17 cellular contexts compared by ENCODE assay signal in genomic region chr22:29738118-29738815, GRCh38. TPM values are rescaled to one million over a fixed set of nuclear protein-coding genes. Genes with fewer than 3 reads are reported as not detected.
DNase-seq lines count a peak whose midpoint lies in the region; ATAC-seq and TF ChIP-seq lines count a peak whose summit lies in the region.
"Had no signal": no experiment of that assay in that cellular context is flagged by ENCODE, and none has a peak within 500 bp of the region (broad histone marks: within the 10 kb centered on the region; RNA-seq: fewer than 3 reads in every experiment).

No MANE protein-coding gene starts in this region.

- POLR2A ChIA-PET in RWPE1 (lab: Yijun Ruan, JAX; ENCODE audit: low non-redundant PET): no interaction called here

- no peak overlapping the region for H2BK15ac ChIP-seq in neuronal stem cell (ENCODE audit: low read length)

- no peak overlapping the region for H2BK5ac ChIP-seq in neuronal stem cell (ENCODE audit: low read length)

- no peak overlapping the region for H3K4ac ChIP-seq in neuronal stem cell (ENCODE audit: low read length)

- H3K79me1 ChIP-seq in neuronal stem cell (ENCODE audit: low read depth, low read length): no peaks in the 10 kb centered on the region

- H3K4me2 ChIP-seq in BLaER1 (peak overlapping the region; percentile 93), osteoblast (ENCODE audit: insufficient read depth, low read length) (no peak overlapping the region), neuronal stem cell (ENCODE audit: insufficient read depth, low read length, poor library complexity, severe bottlenecking) (no peak overlapping the region)

- TF ChIP-seq CTCF in RWPE1 (conservative IDR thresholded peaks at IDR 0.05; ENCODE audit: low read depth): no peak
- TF ChIP-seq CTCF in osteoblast (IDR thresholded peaks at IDR 0.05; ENCODE audit: extremely low read depth, low read depth, low read length): no peak

- H3K9me3 ChIP-seq in BLaER1: no peaks in the 10 kb centered on the region
- no peaks in the 10 kb centered on the region for H3K9me3 ChIP-seq in osteoblast (ENCODE audit: low read depth, low read length)
- H3K9me3 ChIP-seq in neuronal stem cell (replicated peaks in 1 of 2; ENCODE audit: control insufficient read depth in 2 of 2, insufficient read depth in 1 of 2, low read depth in 1 of 2, low read length in 2 of 2): no peaks in the 10 kb centered on the region
- H3K9me3 ChIP-seq: Caco-2 had no signal

- H4K20me1 ChIP-seq in BLaER1: peaks cover 13% of the 10 kb centered on the region
- H4K20me1 ChIP-seq in osteoblast (ENCODE audit: insufficient read depth, low read length): no peaks in the 10 kb centered on the region

- H3K27ac ChIP-seq in BLaER1 (peak overlapping the region; percentile 91), RWPE1 (peak overlapping the region; percentile 16), osteoblast (ENCODE audit: low read depth, low read length) (no peak overlapping the region), neuronal stem cell (replicated peaks; ENCODE audit: low read length) (no peak overlapping the region)
- H3K27ac ChIP-seq: GM23248 had no signal

- H3K27me3 ChIP-seq in BLaER1 (peaks cover 20% of the 10 kb centered on the region; the same call in 1 of the 2 replicates), osteoblast (ENCODE audit: insufficient read depth, low read length) (no peaks in the 10 kb centered on the region), neuronal stem cell (ENCODE audit: control insufficient read depth in 3 of 3, insufficient read depth in 3 of 3, low read depth in 1 of 3, low read length in 3 of 3) (no peaks in the 10 kb centered on the region)

- no peak overlapping the region for H2AFZ ChIP-seq in osteoblast (ENCODE audit: low read length)
- H2AFZ ChIP-seq in neuronal stem cell (ENCODE audit: low read length): no peak overlapping the region
- H2AFZ ChIP-seq: GM23248 had no signal

- no peak overlapping the region for H3K23ac ChIP-seq in neuronal stem cell (ENCODE audit: low read depth, low read length, poor library complexity)

- H3K18ac ChIP-seq in neuronal stem cell (ENCODE audit: low read length): no peak overlapping the region

- H3K4me3 ChIP-seq in BLaER1: peak overlapping the region; percentile 45
- no peak overlapping the region for H3K4me3 ChIP-seq in osteoblast (ENCODE audit: insufficient read depth, low read length)
- no peak overlapping the region for H3K4me3 ChIP-seq in neuronal stem cell (ENCODE audit: low read length in 2 of 2)
- H3K4me3 ChIP-seq: GM12878, GM23248 had no signal

- DNase-seq in G401 (ENCODE audit: low spot score) (peak; percentile 76), RWPE1 (ENCODE audit: low spot score) (no peak), osteoblast (ENCODE audit: insufficient read length, low spot score, missing footprints) (peak; percentile 47), neuronal stem cell (ENCODE audit: low spot score) (no peak), germinal center (ENCODE audit: low spot score) (no peak)
- DNase-seq: 8988T; Caco-2; CD4-positive, CD25-positive, alpha-beta regulatory T cell; GM23248; HCEC 1CT; KG1 had no signal

- CTCF ChIA-PET in RWPE1 (lab: Yijun Ruan, JAX): interaction anchor here (0.5 kb wide), 1 partner anchor 24 kb away, joined by 3 read pairs; no protein-coding TSS in a partner anchor

- H4K8ac ChIP-seq in neuronal stem cell (ENCODE audit: low read depth, low read length): no peak overlapping the region

- no peak overlapping the region for H4K91ac ChIP-seq in neuronal stem cell (ENCODE audit: low read depth, low read length, poor library complexity)

- in situ Hi-C loops in G401 (cut with HindIII; ENCODE audit: low sequenced_read_pairs): no loop called here

- WGBS in neuronal stem cell (ENCODE audit: extremely low coverage in 2 of 2, insufficient read length in 2 of 2, insufficient replicate concordance in 1 of 2), 2 donors: no CpG with 5 or more reads among the region's 15 CpGs

- peaks cover 89% of the 10 kb centered on the region for H3K4me1 ChIP-seq in BLaER1
- no peaks in the 10 kb centered on the region for H3K4me1 ChIP-seq in osteoblast (ENCODE audit: insufficient read depth, low read length)
- H3K4me1 ChIP-seq in neuronal stem cell (ENCODE audit: control insufficient read depth in 2 of 2, insufficient read depth in 1 of 2, low read depth in 1 of 2, low read length in 2 of 2): peaks cover 0 to 10% of the 10 kb centered on the region in 2 donors
- H3K4me1 ChIP-seq: Caco-2 had no signal

- H3K9ac ChIP-seq in BLaER1: peak overlapping the region; percentile 77
- no peak overlapping the region for H3K9ac ChIP-seq in neuronal stem cell (ENCODE audit: low read depth, low read length, poor library complexity)
- H3K9ac ChIP-seq: GM23248 had no signal

- H2AK5ac ChIP-seq in neuronal stem cell (ENCODE audit: low read depth, low read length): no peak overlapping the region

- peaks cover 31% of the 10 kb centered on the region for H3K36me3 ChIP-seq in BLaER1
- H3K36me3 ChIP-seq in osteoblast (ENCODE audit: insufficient read depth, low read length): peaks cover 6% of the 10 kb centered on the region
- H3K36me3 ChIP-seq in neuronal stem cell (replicated peaks in 1 of 2; ENCODE audit: control insufficient read depth in 2 of 2, insufficient read depth in 2 of 2, low read length in 2 of 2): peaks cover 0 to 2% of the 10 kb centered on the region in 2 donors

- no peak overlapping the region for H2BK120ac ChIP-seq in neuronal stem cell (ENCODE audit: low read depth, low read length)

- ATAC-seq in GM21786 (IDR thresholded peaks at IDR 0.05; ENCODE audit: unreplicated experiment): no peak
- ATAC-seq: GM12878, HepG2 had no signal

- no peaks in the 10 kb centered on the region for H3K79me2 ChIP-seq in osteoblast (ENCODE audit: insufficient read depth, low read length)

- no peak overlapping the region for H3K14ac ChIP-seq in neuronal stem cell (ENCODE audit: low read length)

- no peak overlapping the region for H2BK12ac ChIP-seq in neuronal stem cell (ENCODE audit: low read length)

RNA-seq across cellular contexts. Expression of gene CABP7, which starts 18.5 kb away (rescaled TPM):
- total RNA-seq in G401 (2014; rRNA removed; shearing (Covaris generic)): 1.5 and 2.8 TPM in 2 replicates
- not detected in 2 replicates for total RNA-seq in osteoblast
- 0.04 TPM for polyA plus RNA-seq in neuronal stem cell (2013, experiment 1 of 2)
- polyA plus RNA-seq in neuronal stem cell (2013, experiment 2 of 2): 0.04 TPM
- total RNA-seq: A673, Caco-2, GM23248, HepG2 had no signal
- polyA plus RNA-seq: AG04450 had no signal

RNA-seq across cellular contexts. Expression of gene ZMAT5, which starts 28.5 kb away (rescaled TPM):
- 28.7 and 30.0 TPM in 2 replicates for total RNA-seq in G401 (2014; rRNA removed; shearing (Covaris generic))
- 13.0 and 15.6 TPM in 2 replicates for total RNA-seq in osteoblast
- 23.3 TPM for polyA plus RNA-seq in neuronal stem cell (2013, experiment 1 of 2)
- 23.0 TPM for polyA plus RNA-seq in neuronal stem cell (2013, experiment 2 of 2)

RNA-seq across cellular contexts. Expression of gene UQCR10, which starts 28.9 kb away (rescaled TPM):
- 114 and 138 TPM in 2 replicates for total RNA-seq in G401 (2014; rRNA removed; shearing (Covaris generic))
- total RNA-seq in osteoblast: 43.0 and 52.1 TPM in 2 replicates
- polyA plus RNA-seq in neuronal stem cell (2013, experiment 1 of 2): 169 TPM
- 171 TPM for polyA plus RNA-seq in neuronal stem cell (2013, experiment 2 of 2)

Comparison
In these comparisons a context has a peak if more than half of its experiments do, and no peak if none do; other contexts are left out.
1. H3K27ac ChIP-seq: peak in BLaER1 (single experiment) and RWPE1 (single experiment); none in osteoblast (single experiment) and neuronal stem cell (single experiment).
2. DNase-seq: peak in G401 (single experiment) and osteoblast (single experiment); none in RWPE1 (single experiment), neuronal stem cell (single experiment) and germinal center (single experiment).